20 cellular contexts compared by ENCODE assay signal in the genomic region with DNA sequence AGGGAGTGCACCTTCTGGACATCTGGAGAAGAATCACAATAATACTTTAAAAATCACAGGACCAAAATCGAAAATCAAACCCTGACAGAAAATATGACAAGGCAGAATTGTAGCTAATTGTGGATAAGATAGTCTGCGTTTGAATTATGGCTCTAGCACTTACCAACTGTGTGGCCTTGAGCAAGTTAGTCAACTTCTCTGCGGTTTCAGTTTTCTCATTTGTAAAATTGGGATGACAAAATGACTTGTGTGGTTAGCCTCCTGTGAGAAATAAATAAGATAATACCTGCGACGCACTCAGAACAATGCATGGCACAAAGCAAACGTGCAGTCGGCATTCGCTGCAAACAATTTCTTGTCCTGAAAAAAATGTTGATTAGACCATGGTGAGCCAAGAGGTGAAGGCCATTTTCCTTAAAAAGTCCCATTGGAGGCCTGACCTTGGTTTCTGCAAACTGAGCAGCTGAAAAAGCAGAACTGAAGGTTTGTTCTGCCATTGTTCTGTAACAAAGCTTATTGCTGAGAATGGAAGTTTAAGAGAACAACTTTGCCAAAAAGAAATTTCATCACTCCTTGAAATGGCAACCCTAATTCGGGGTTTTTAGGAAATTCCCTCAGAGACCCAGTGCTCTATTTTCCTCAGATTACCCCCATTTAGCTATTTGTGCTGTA.
DNase-seq lines count a peak whose midpoint lies in the region; ATAC-seq, FAIRE-seq and TF ChIP-seq lines count a peak whose summit lies in the region.
"Had no signal": no experiment of that assay in that cellular context is flagged by ENCODE, and none has a peak within 500 bp of the region (broad histone marks: within the 10 kb centered on the region; RNA-seq: fewer than 3 reads in every experiment).

No MANE protein-coding gene starts in this region.

- no peaks in the 10 kb centered on the region; a peak in 1 of 4 replicates for H3K27me3 ChIP-seq in GM12878 (replicated peaks in 1 of 2; ENCODE audit: control insufficient read depth in 2 of 2, insufficient read depth in 2 of 2, low read length in 1 of 2)

- SMC1A ChIA-PET in GM12878 (lab: Charles Lee; ENCODE audit: uncharacterized antibody, unreplicated experiment): no interaction called here

- intact Hi-C loops in activated CD4-positive, alpha-beta memory T cell treated with anti-CD3 and anti-CD28 coated beads for 36 hours (cut with micrococcal nuclease): no loop called here
- intact Hi-C loops in GM12878 (cut with micrococcal nuclease; ENCODE audit: unreplicated experiment): no loop called here

- TF ChIP-seq POLR2A in NB4 (IDR thresholded peaks at IDR 0.05; ENCODE audit: extremely low read depth, insufficient read length) (no peak), GM12878 (IDR thresholded peaks at IDR 0.05; ENCODE audit: low read depth, low read length) (no peak)

- H2AFZ ChIP-seq in GM12878 (ENCODE audit: control insufficient read depth, low read depth, low read length): no peak overlapping the region

- TF ChIP-seq EP300 in GM12878 (IDR thresholded peaks at IDR 0.05; ENCODE audit: borderline replicate concordance in 1 of 2, control insufficient read depth in 1 of 2, low read depth in 2 of 2, low read length in 2 of 2): no peak

- H3K4me3 Mint-ChIP-seq in activated CD4-positive, alpha-beta memory T cell treated with anti-CD3 and anti-CD28 coated beads for 36 hours: no peak overlapping the region
- no peak overlapping the region for H3K4me3 Mint-ChIP-seq in activated CD4-positive, alpha-beta memory T cell treated with anti-CD3 and anti-CD28 coated beads, Interleukin-2, amount 10 ng/mL, durations not matched to agents 7 days and 5 days
- H3K4me3 Mint-ChIP-seq in stimulated activated effector memory CD8-positive, alpha-beta T cell treated with anti-CD3 and anti-CD28 coated beads, Interleukin-12 subunit alpha, Interleukin-12 subunit beta, amount 100 ng/mL, for 72 hours: no peak overlapping the region
- H3K4me3 Mint-ChIP-seq: CD8-positive, alpha-beta memory T cell had no signal

- H4K20me1 ChIP-seq in GM12878 (ENCODE audit: control insufficient read depth, insufficient read depth): no peaks in the 10 kb centered on the region

- no peaks in the 10 kb centered on the region for H3K4me1 ChIP-seq in GM12878 (ENCODE audit: control insufficient read depth, insufficient read depth, low read length)

- BruUV-seq in GM12878 (replicated peaks; lab: Mats Ljungman, UMichigan): no TSS peak

- POLR2A ChIA-PET in activated CD4-positive, alpha-beta memory T cell treated with anti-CD3 and anti-CD28 coated beads for 36 hours (lab: Charles Lee): no interaction called here
- POLR2A ChIA-PET in activated CD4-positive, alpha-beta memory T cell treated with anti-CD3 and anti-CD28 coated beads, Interleukin-2, amount 10 ng/mL, durations not matched to agents 7 days and 5 days (lab: Charles Lee): interaction anchor here (1.1 kb wide), 1 partner anchor 23 kb away, joined by 3 read pairs; no protein-coding TSS in a partner anchor
- POLR2A ChIA-PET in GM12878 (lab: Charles Lee): no interaction called here

- H3K36me3 Mint-ChIP-seq in activated CD4-positive, alpha-beta memory T cell treated with anti-CD3 and anti-CD28 coated beads for 36 hours: no peaks in the 10 kb centered on the region
- H3K36me3 Mint-ChIP-seq in activated CD4-positive, alpha-beta memory T cell treated with anti-CD3 and anti-CD28 coated beads, Interleukin-2, amount 10 ng/mL, durations not matched to agents 7 days and 5 days (ENCODE audit: low read depth): no peaks in the 10 kb centered on the region
- no peaks in the 10 kb centered on the region for H3K36me3 Mint-ChIP-seq in stimulated activated effector memory CD8-positive, alpha-beta T cell treated with anti-CD3 and anti-CD28 coated beads, Interleukin-12 subunit alpha, Interleukin-12 subunit beta, amount 100 ng/mL, for 72 hours
- H3K36me3 Mint-ChIP-seq: CD8-positive, alpha-beta memory T cell had no signal

- FAIRE-seq in GM12878 (lab: Jason Lieb, UNC): no peak
- FAIRE-seq: D721Med had no signal

- H3K4me3 ChIP-seq in NB4 (ENCODE audit: low read depth, low read length) (peak overlapping the region; percentile 17), GM12878 (no peak overlapping the region)
- H3K4me3 ChIP-seq: MG63 had no signal

- no peak overlapping the region for H3K27ac Mint-ChIP-seq in activated CD4-positive, alpha-beta memory T cell treated with anti-CD3 and anti-CD28 coated beads for 36 hours
- H3K27ac Mint-ChIP-seq in activated CD4-positive, alpha-beta memory T cell treated with anti-CD3 and anti-CD28 coated beads, Interleukin-2, amount 10 ng/mL, durations not matched to agents 7 days and 5 days: no peak overlapping the region
- no peak overlapping the region for H3K27ac Mint-ChIP-seq in stimulated activated effector memory CD8-positive, alpha-beta T cell treated with anti-CD3 and anti-CD28 coated beads, Interleukin-12 subunit alpha, Interleukin-12 subunit beta, amount 100 ng/mL, for 72 hours
- H3K27ac Mint-ChIP-seq: CD8-positive, alpha-beta memory T cell had no signal

- no peak overlapping the region for H3K27ac ChIP-seq in GM12878 (ENCODE audit: control insufficient read depth, insufficient read depth)

- 12% methylated on average over 9 of the region's 9 CpGs for WGBS in GM12878 (ENCODE audit: insufficient coverage, insufficient replicate concordance, low lambda C conversion rate, missing lambda C conversion rate)

- no peaks in the 10 kb centered on the region for H3K79me2 ChIP-seq in GM12878 (ENCODE audit: control insufficient read depth, insufficient read depth, low read length)

- no peaks in the 10 kb centered on the region for H3K36me3 ChIP-seq in GM12878 (ENCODE audit: control insufficient read depth in 2 of 2, insufficient read depth in 2 of 2, low read length in 1 of 2)
- H3K36me3 ChIP-seq: MG63 had no signal

- TF ChIP-seq RAD21 in GM12878 (IDR thresholded peaks at IDR 0.05; ENCODE audit: insufficient read depth, low read depth, low read length): no peak

- RAD21 ChIA-PET in GM12878 (lab: Charles Lee; ENCODE audit: unreplicated experiment): no interaction called here

- DNase-seq in activated CD4-positive, alpha-beta memory T cell treated with anti-CD3 and anti-CD28 coated beads for 36 hours: peak; percentile 5
- DNase-seq in activated CD4-positive, alpha-beta memory T cell treated with anti-CD3 and anti-CD28 coated beads, Interleukin-2, amount 10 ng/mL, durations not matched to agents 7 days and 5 days: no peak
- DNase-seq in NB4 (ENCODE audit: low read depth): peak; percentile 85
- no peak for DNase-seq in GM12878 (ENCODE audit: low read depth, low spot score)
- no peak for DNase-seq in stimulated activated effector memory CD8-positive, alpha-beta T cell treated with anti-CD3 and anti-CD28 coated beads, Interleukin-12 subunit alpha, Interleukin-12 subunit beta, amount 100 ng/mL, for 72 hours (ENCODE audit: low spot score in 2 of 2)
- no peak for DNase-seq in central memory CD4-positive, alpha-beta T cell
- DNase-seq: CD8-positive, alpha-beta memory T cell; DMS79 treated with DMSO at 0.1 percent for 48 hours; HCEC 1CT; Karpas-422; MG63; NCI-H1417; NCI-H1930; NCI-H446; NK-92 treated with Interleukin-12 subunit alpha and Interleukin-12 subunit beta, amount 100 ng/mL, for 24 hours; SK-N-SH had no signal

- in situ Hi-C loops in GM12878 (cut with MboI): no loop called here

- no peaks in the 10 kb centered on the region for H3K4me1 Mint-ChIP-seq in activated CD4-positive, alpha-beta memory T cell treated with anti-CD3 and anti-CD28 coated beads for 36 hours (ENCODE audit: low read depth)
- H3K4me1 Mint-ChIP-seq in activated CD4-positive, alpha-beta memory T cell treated with anti-CD3 and anti-CD28 coated beads, Interleukin-2, amount 10 ng/mL, durations not matched to agents 7 days and 5 days: peaks cover 7% of the 10 kb centered on the region
- peaks cover 26% of the 10 kb centered on the region for H3K4me1 Mint-ChIP-seq in stimulated activated effector memory CD8-positive, alpha-beta T cell treated with anti-CD3 and anti-CD28 coated beads, Interleukin-12 subunit alpha, Interleukin-12 subunit beta, amount 100 ng/mL, for 72 hours

- peaks cover 26% of the 10 kb centered on the region for H3K27me3 Mint-ChIP-seq in activated CD4-positive, alpha-beta memory T cell treated with anti-CD3 and anti-CD28 coated beads for 36 hours
- peaks cover 41% of the 10 kb centered on the region for H3K27me3 Mint-ChIP-seq in activated CD4-positive, alpha-beta memory T cell treated with anti-CD3 and anti-CD28 coated beads, Interleukin-2, amount 10 ng/mL, durations not matched to agents 7 days and 5 days

- H3K9ac ChIP-seq in GM12878 (ENCODE audit: control insufficient read depth, insufficient read depth, low read length): no peak overlapping the region
- H3K9ac ChIP-seq: SK-N-SH had no signal

- H3K9me3 ChIP-seq in GM12878 (replicated peaks; ENCODE audit: control insufficient read depth, insufficient read depth, low read length): no peaks in the 10 kb centered on the region
- H3K9me3 ChIP-seq: MG63, SK-N-SH had no signal

- ATAC-seq in GM12878 (no peak), HG03457 (IDR thresholded peaks at IDR 0.05; ENCODE audit: unreplicated experiment) (no peak), HG03460 (IDR thresholded peaks at IDR 0.05; ENCODE audit: unreplicated experiment) (no peak)
- ATAC-seq in stimulated activated effector memory CD8-positive, alpha-beta T cell treated with anti-CD3 and anti-CD28 coated beads, Interleukin-12 subunit alpha, Interleukin-12 subunit beta, amount 100 ng/mL, for 72 hours: peak; percentile 93
- ATAC-seq: Right ventricle myocardium inferior had no signal

- no peaks in the 10 kb centered on the region for H3K9me3 Mint-ChIP-seq in activated CD4-positive, alpha-beta memory T cell treated with anti-CD3 and anti-CD28 coated beads for 36 hours
- no peaks in the 10 kb centered on the region for H3K9me3 Mint-ChIP-seq in activated CD4-positive, alpha-beta memory T cell treated with anti-CD3 and anti-CD28 coated beads, Interleukin-2, amount 10 ng/mL, durations not matched to agents 7 days and 5 days
- no peaks in the 10 kb centered on the region for H3K9me3 Mint-ChIP-seq in stimulated activated effector memory CD8-positive, alpha-beta T cell treated with anti-CD3 and anti-CD28 coated beads, Interleukin-12 subunit alpha, Interleukin-12 subunit beta, amount 100 ng/mL, for 72 hours
- H3K9me3 Mint-ChIP-seq: CD8-positive, alpha-beta memory T cell had no signal

- CTCF ChIA-PET in activated CD4-positive, alpha-beta memory T cell treated with anti-CD3 and anti-CD28 coated beads for 36 hours (lab: Charles Lee): no interaction called here
- CTCF ChIA-PET in activated CD4-positive, alpha-beta memory T cell treated with anti-CD3 and anti-CD28 coated beads, Interleukin-2, amount 10 ng/mL, durations not matched to agents 7 days and 5 days (lab: Charles Lee): interaction anchor here (0.7 kb wide), 1 partner anchor 67 kb away, joined by 3 read pairs; no protein-coding TSS in a partner anchor
- CTCF ChIA-PET in GM12878 (lab: Yijun Ruan, JAX): no interaction called here

- no peak overlapping the region for H3K4me2 ChIP-seq in GM12878 (ENCODE audit: control insufficient read depth, insufficient read depth)
- H3K4me2 ChIP-seq: SK-N-SH had no signal

- TF ChIP-seq CTCF in NB4 (IDR thresholded peaks at IDR 0.05; ENCODE audit: low read depth, low read length) (no peak), GM12878 (IDR thresholded peaks at IDR 0.05 in 2 of 3, conservative IDR thresholded peaks at IDR 0.05 in 1 of 3; ENCODE audit: control insufficient read depth in 2 of 3, extremely low read depth in 1 of 3, insufficient read depth in 1 of 3, low read depth in 3 of 3, low read length in 3 of 3) (no peak)

Comparison
In these comparisons a context has a peak if more than half of its experiments do, and no peak if none do; other contexts are left out.
1. DNase-seq: peak in activated CD4-positive, alpha-beta memory T cell treated with anti-CD3 and anti-CD28 coated beads for 36 hours (single experiment) and NB4 (single experiment); none in activated CD4-positive, alpha-beta memory T cell treated with anti-CD3 and anti-CD28 coated beads, Interleukin-2, amount 10 ng/mL, durations not matched to agents 7 days and 5 days (single experiment), GM12878 (single experiment), stimulated activated effector memory CD8-positive, alpha-beta T cell treated with anti-CD3 and anti-CD28 coated beads, Interleukin-12 subunit alpha, Interleukin-12 subunit beta, amount 100 ng/mL, for 72 hours (0 of 2) and central memory CD4-positive, alpha-beta T cell (single experiment).